ENCODE assay signal across 15 cellular contexts in the genomic region with DNA sequence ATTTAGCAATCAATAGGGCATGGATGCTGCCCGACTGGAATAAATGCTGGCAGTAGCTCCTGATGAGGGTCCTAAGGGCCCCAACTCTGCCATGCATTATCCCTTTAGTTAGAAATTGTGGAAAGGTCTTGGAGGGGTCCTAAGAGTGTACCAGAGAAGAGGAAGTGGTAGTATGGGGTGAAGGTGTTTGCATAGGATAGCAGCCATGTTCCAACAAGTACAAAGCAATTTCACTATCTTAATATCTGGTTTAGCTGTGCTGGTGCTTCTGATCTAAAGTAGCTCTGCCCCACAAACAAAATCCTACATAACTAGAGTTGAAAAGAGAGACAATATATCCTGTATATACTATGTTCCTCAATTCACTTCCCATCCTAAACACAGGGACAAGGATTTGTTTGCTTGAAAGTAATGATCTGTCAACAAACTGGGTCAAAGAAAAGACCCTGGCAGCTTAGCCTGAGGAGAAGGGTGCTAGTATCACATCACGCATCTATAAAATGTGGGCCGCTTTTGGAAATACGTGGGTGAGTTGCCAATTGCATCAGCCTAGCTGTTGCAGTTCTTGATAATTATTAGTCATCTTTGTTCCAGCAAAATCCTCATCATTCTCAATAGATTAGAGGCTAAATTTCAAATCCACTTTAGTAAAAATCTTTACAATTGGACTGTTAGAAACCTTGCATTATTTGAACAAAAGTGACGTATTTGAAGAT. TPM values are rescaled to one million over a fixed set of nuclear protein-coding genes. Genes with fewer than 3 reads are reported as not detected.
A peak's percentile ranks its signal among the peaks of the same experiment; 100 is the strongest.
DNase-seq lines count a peak whose midpoint lies in the region; ATAC-seq and TF ChIP-seq lines count a peak whose summit lies in the region.
"Had no signal": no experiment of that assay in that cellular context is flagged by ENCODE, and none has a peak within 500 bp of the region (broad histone marks: within the 10 kb centered on the region; RNA-seq: fewer than 3 reads in every experiment).

No MANE protein-coding gene starts in this region.

- H3K27ac Mint-ChIP-seq in activated CD4-positive, alpha-beta T cell treated with anti-CD3 and anti-CD28 coated beads for 36 hours, result peak overlapping the region; percentile 77
- H3K27ac Mint-ChIP-seq in activated naive CD8-positive, alpha-beta T cell treated with anti-CD3 and anti-CD28 coated beads for 36 hours, result peak overlapping the region; percentile 85
- no peak overlapping the region for H3K27ac Mint-ChIP-seq in stimulated activated naive B cell treated with anti-CD40 and anti-IgM and Interleukin-4, amounts not matched to agents 10 μg/mL and 1 μg/mL and 100 μg/mL, for 72 hours
- no peak overlapping the region for H3K27ac Mint-ChIP-seq in T-helper 17 cell

- H3K4me3 Mint-ChIP-seq in activated CD4-positive, alpha-beta T cell treated with anti-CD3 and anti-CD28 coated beads for 36 hours, result no peak overlapping the region
- H3K4me3 Mint-ChIP-seq in activated naive CD8-positive, alpha-beta T cell treated with anti-CD3 and anti-CD28 coated beads for 36 hours, result peak overlapping the region; percentile 2
- no peak overlapping the region for H3K4me3 Mint-ChIP-seq in stimulated activated naive B cell treated with anti-CD40 and anti-IgM and Interleukin-4, amounts not matched to agents 10 μg/mL and 1 μg/mL and 100 μg/mL, for 72 hours
- no peak overlapping the region for H3K4me3 Mint-ChIP-seq in T-helper 17 cell

- peaks cover 27% of the 10 kb centered on the region for H3K4me1 Mint-ChIP-seq in activated CD4-positive, alpha-beta T cell treated with anti-CD3 and anti-CD28 coated beads for 36 hours
- H3K4me1 Mint-ChIP-seq in activated naive CD8-positive, alpha-beta T cell treated with anti-CD3 and anti-CD28 coated beads for 36 hours, result peaks cover 23% of the 10 kb centered on the region
- peaks cover 20 to 51% of the 10 kb centered on the region in 2 donors for H3K4me1 Mint-ChIP-seq in stimulated activated naive B cell treated with anti-CD40 and anti-IgM and Interleukin-4, amounts not matched to agents 10 μg/mL and 1 μg/mL and 100 μg/mL, for 72 hours
- H3K4me1 Mint-ChIP-seq in T-helper 17 cell, result peaks cover 10% of the 10 kb centered on the region

- no peaks in the 10 kb centered on the region for H3K9me3 ChIP-seq in T-helper 17 cell (ENCODE audit: control insufficient read depth, low read length, poor library complexity, severe bottlenecking)

- CTCF ChIA-PET in activated CD4-positive, alpha-beta T cell treated with anti-CD3 and anti-CD28 coated beads for 36 hours (lab: Charles Lee), result interaction anchor here (1.2 to 1.4 kb wide), 4 partner anchors 32 to 232 kb away, joined by 3 to 5 read pairs (median 4); no protein-coding TSS in a partner anchor

- H3K27me3 Mint-ChIP-seq in activated CD4-positive, alpha-beta T cell treated with anti-CD3 and anti-CD28 coated beads for 36 hours, result no peaks in the 10 kb centered on the region
- no peaks in the 10 kb centered on the region for H3K27me3 Mint-ChIP-seq in activated naive CD8-positive, alpha-beta T cell treated with anti-CD3 and anti-CD28 coated beads for 36 hours
- no peaks in the 10 kb centered on the region for H3K27me3 Mint-ChIP-seq in stimulated activated naive B cell treated with anti-CD40 and anti-IgM and Interleukin-4, amounts not matched to agents 10 μg/mL and 1 μg/mL and 100 μg/mL, for 72 hours
- H3K27me3 Mint-ChIP-seq in T-helper 17 cell, result no peaks in the 10 kb centered on the region

- peak; percentile 64 for DNase-seq in activated CD4-positive, alpha-beta T cell treated with anti-CD3 and anti-CD28 coated beads for 36 hours
- no peak for DNase-seq in activated CD4-positive, alpha-beta T cell treated with anti-CD3 and anti-CD28 coated beads, Interleukin-2, amount 50 U/mL, for 1 hour
- peak; percentile 36 for DNase-seq in activated naive CD8-positive, alpha-beta T cell treated with anti-CD3 and anti-CD28 coated beads for 36 hours
- DNase-seq in iris pigment epithelial cell (ENCODE audit: low read depth) (peak; percentile 51), T-helper 17 cell (no peak)
- no peak for DNase-seq in stimulated activated naive B cell treated with anti-CD40 and anti-IgM and Interleukin-4, amounts not matched to agents 10 μg/mL and 1 μg/mL and 100 μg/mL, for 72 hours
- no peak for DNase-seq in activated CD8-positive, alpha-beta memory T cell treated with anti-CD3 and anti-CD28 coated beads for 24 hours
- DNase-seq: activated CD4-positive, alpha-beta T cell treated with anti-CD3 and anti-CD28 coated beads for 1 hour; H7; Karpas-422; left cardiac atrium; NCI-H187; NCI-H526 treated with DMSO at 0.1 percent for 48 hours; posterior cingulate gyrus had no signal

- no peaks in the 10 kb centered on the region for H3K9me3 Mint-ChIP-seq in activated CD4-positive, alpha-beta T cell treated with anti-CD3 and anti-CD28 coated beads for 36 hours (ENCODE audit: low read depth)
- peaks cover 3% of the 10 kb centered on the region for H3K9me3 Mint-ChIP-seq in activated naive CD8-positive, alpha-beta T cell treated with anti-CD3 and anti-CD28 coated beads for 36 hours
- peaks cover 0 to 4% of the 10 kb centered on the region in 2 donors for H3K9me3 Mint-ChIP-seq in stimulated activated naive B cell treated with anti-CD40 and anti-IgM and Interleukin-4, amounts not matched to agents 10 μg/mL and 1 μg/mL and 100 μg/mL, for 72 hours

- H3K36me3 Mint-ChIP-seq in activated CD4-positive, alpha-beta T cell treated with anti-CD3 and anti-CD28 coated beads for 36 hours (ENCODE audit: low read depth), result peaks cover 17% of the 10 kb centered on the region
- H3K36me3 Mint-ChIP-seq in activated naive CD8-positive, alpha-beta T cell treated with anti-CD3 and anti-CD28 coated beads for 36 hours, result peaks cover 25% of the 10 kb centered on the region
- H3K36me3 Mint-ChIP-seq in stimulated activated naive B cell treated with anti-CD40 and anti-IgM and Interleukin-4, amounts not matched to agents 10 μg/mL and 1 μg/mL and 100 μg/mL, for 72 hours, result peaks cover 12 to 30% of the 10 kb centered on the region in 2 donors
- no peaks in the 10 kb centered on the region for H3K36me3 Mint-ChIP-seq in T-helper 17 cell (ENCODE audit: low read depth)

- TF ChIP-seq POLR2A in GM18505 (IDR thresholded peaks at IDR 0.05; ENCODE audit: borderline replicate concordance, extremely low read depth, insufficient read depth, insufficient read length), result no peak

- POLR2A ChIA-PET in activated CD4-positive, alpha-beta T cell treated with anti-CD3 and anti-CD28 coated beads for 36 hours (lab: Charles Lee), result no interaction called here

- intact Hi-C loops in activated CD4-positive, alpha-beta T cell treated with anti-CD3 and anti-CD28 coated beads for 36 hours (cut with DNase I, micrococcal nuclease), result loop anchor here (1.0 to 10.0 kb wide), 3 partner anchors 32 to 375 kb away; partner anchors contain the start of gene TAPT1 (in 1 of the 2)

- ATAC-seq in activated CD4-positive, alpha-beta T cell treated with anti-CD3 and anti-CD28 coated beads for 36 hours, result peak; percentile 81
- peak; percentile 43 to 44 for ATAC-seq in stimulated activated naive B cell treated with anti-CD40 and anti-IgM and Interleukin-4, amounts not matched to agents 10 μg/mL and 1 μg/mL and 100 μg/mL, for 72 hours (replicated peaks)
- ATAC-seq in T-helper 17 cell (no peak), GM18505 (IDR thresholded peaks at IDR 0.05; ENCODE audit: unreplicated experiment) (no peak)
- ATAC-seq: left cardiac atrium had no signal

RNA-seq across cellular contexts. Expression of gene TAPT1, which starts 33.4 kb away (rescaled TPM):
- 10 to 100 TPM; 32.6 to 34.4 TPM for total RNA-seq in activated CD4-positive, alpha-beta T cell treated with anti-CD3 and anti-CD28 coated beads for 36 hours
- total RNA-seq in activated naive CD8-positive, alpha-beta T cell treated with anti-CD3 and anti-CD28 coated beads for 36 hours, result 10 to 100 TPM; 28.5 to 31.3 TPM
- total RNA-seq in T-helper 17 cell, result 10 to 100 TPM; 71.3 to 83.6 TPM

Comparison
In these comparisons a context has a peak if more than half of its experiments do, and no peak if none do; other contexts are left out.
1. DNase-seq: peak in activated CD4-positive, alpha-beta T cell treated with anti-CD3 and anti-CD28 coated beads for 36 hours (single experiment), activated naive CD8-positive, alpha-beta T cell treated with anti-CD3 and anti-CD28 coated beads for 36 hours (single experiment) and iris pigment epithelial cell (single experiment); none in activated CD4-positive, alpha-beta T cell treated with anti-CD3 and anti-CD28 coated beads, Interleukin-2, amount 50 U/mL, for 1 hour (single experiment), stimulated activated naive B cell treated with anti-CD40 and anti-IgM and Interleukin-4, amounts not matched to agents 10 μg/mL and 1 μg/mL and 100 μg/mL, for 72 hours (single experiment), T-helper 17 cell (0 of 3) and activated CD8-positive, alpha-beta memory T cell treated with anti-CD3 and anti-CD28 coated beads for 24 hours (single experiment).
2. ATAC-seq: peak in activated CD4-positive, alpha-beta T cell treated with anti-CD3 and anti-CD28 coated beads for 36 hours (single experiment) and stimulated activated naive B cell treated with anti-CD40 and anti-IgM and Interleukin-4, amounts not matched to agents 10 μg/mL and 1 μg/mL and 100 μg/mL, for 72 hours (2 of 2); none in T-helper 17 cell (single experiment) and GM18505 (single experiment).
3. H3K27ac Mint-ChIP-seq: peak in activated CD4-positive, alpha-beta T cell treated with anti-CD3 and anti-CD28 coated beads for 36 hours (single experiment) and activated naive CD8-positive, alpha-beta T cell treated with anti-CD3 and anti-CD28 coated beads for 36 hours (single experiment); none in stimulated activated naive B cell treated with anti-CD40 and anti-IgM and Interleukin-4, amounts not matched to agents 10 μg/mL and 1 μg/mL and 100 μg/mL, for 72 hours (single experiment) and T-helper 17 cell (single experiment).